1 cellular context compared by ENCODE assay signal in genomic region chr12:54386781-54387467, GRCh38.
TF ChIP-seq lines count a peak whose summit lies in the region.

No MANE protein-coding gene starts in this region.

TF ChIP-seq in K562, 482 proteins besides CTCF, POLR2A, EP300 and RAD21 (continued from another document and continues in another):
- TF ChIP-seq CREB5 (CRISPR knock-in tag; IDR thresholded peaks at IDR 0.05) (no peak), HMG20B (CRISPR knock-in tag; IDR thresholded peaks at IDR 0.05) (no peak), NEUROD1 (IDR thresholded peaks at IDR 0.05; ENCODE audit: borderline replicate concordance, low read depth, low read length, partially characterized antibody) (no peak), ZNF609 (CRISPR knock-in tag; IDR thresholded peaks at IDR 0.05; ENCODE audit: borderline replicate concordance) (no peak), HDGF (IDR thresholded peaks at IDR 0.05) (no peak), PYGO2 (tag; IDR thresholded peaks at IDR 0.05) (no peak), ZNF41 (CRISPR knock-in tag; conservative IDR thresholded peaks at IDR 0.05) (no peak), USF1 (CRISPR knock-in tag; IDR thresholded peaks at IDR 0.05) (no peak), SMAD4 (CRISPR knock-in tag; conservative IDR thresholded peaks at IDR 0.05) (peak; percentile 31; the same call in 1 of the 2 replicates), ZNF77 (CRISPR knock-in tag; IDR thresholded peaks at IDR 0.05) (no peak), KAT8 (IDR thresholded peaks at IDR 0.05; ENCODE audit: low read depth) (no peak), ADNP (tag; IDR thresholded peaks at IDR 0.05) (peak; percentile 77), ZNF165 (CRISPR knock-in tag; IDR thresholded peaks at IDR 0.05; ENCODE audit: borderline replicate concordance) (no peak), CREB3 (tag; conservative IDR thresholded peaks at IDR 0.05; ENCODE audit: low read depth) (no peak), ZNF644 (tag; IDR thresholded peaks at IDR 0.05; ENCODE audit: low read depth) (no peak), MED1 (CRISPR knock-in tag; IDR thresholded peaks at IDR 0.05; ENCODE audit: borderline replicate concordance) (no peak), GATA2 (CRISPR knock-in tag; IDR thresholded peaks at IDR 0.05) (0 out of 2 replicates have a peak, but pooled peaks have one; percentile 41), SUPT5H (IDR thresholded peaks at IDR 0.05) (no peak), KAT7 (CRISPR knock-in tag; IDR thresholded peaks at IDR 0.05; ENCODE audit: borderline replicate concordance) (no peak), ASH1L (IDR thresholded peaks at IDR 0.05; ENCODE audit: borderline replicate concordance, low read depth, partially characterized antibody) (no peak), ZSCAN29 (IDR thresholded peaks at IDR 0.05) (no peak), ZBTB34 (CRISPR knock-in tag; IDR thresholded peaks at IDR 0.05) (no peak), RHOXF2B (CRISPR knock-in tag; conservative IDR thresholded peaks at IDR 0.05) (no peak), ZNF507 (tag; conservative IDR thresholded peaks at IDR 0.05) (no peak), RFX7 (CRISPR knock-in tag; IDR thresholded peaks at IDR 0.05) (no peak), KDM4B (IDR thresholded peaks at IDR 0.05; ENCODE audit: borderline replicate concordance in 2 of 2, low read depth in 1 of 2) (no peak), CREM (IDR thresholded peaks at IDR 0.05; ENCODE audit: low read depth) (no peak), UBTF (IDR thresholded peaks at IDR 0.05; ENCODE audit: borderline replicate concordance in 1 of 2, low read depth in 2 of 2, low read length in 2 of 2) (no peak), HDAC1 (IDR thresholded peaks at IDR 0.05) (no peak), BCLAF1 (IDR thresholded peaks at IDR 0.05; ENCODE audit: borderline replicate concordance in 1 of 2, control insufficient read depth in 1 of 2, low read depth in 2 of 2, low read length in 1 of 2) (no peak), CTBP1 (IDR thresholded peaks at IDR 0.05; ENCODE audit: borderline replicate concordance) (peak; percentile 34; the same call in 1 of the 2 replicates), JUNB (CRISPR knock-in tag; conservative IDR thresholded peaks at IDR 0.05) (no peak), ZNF589 (CRISPR knock-in tag; IDR thresholded peaks at IDR 0.05; ENCODE audit: low read depth) (0 out of 2 replicates have a peak, but pooled peaks have one; percentile 33), RREB1 (CRISPR knock-in tag; IDR thresholded peaks at IDR 0.05) (no peak), DEAF1 (CRISPR knock-in tag; IDR thresholded peaks at IDR 0.05) (no peak), NCOR1 (IDR thresholded peaks at IDR 0.05) (peak; percentile 41), PHF8 (IDR thresholded peaks at IDR 0.05; ENCODE audit: borderline replicate concordance, low read length) (no peak), KHSRP (IDR thresholded peaks at IDR 0.05) (no peak), NFATC3 (IDR thresholded peaks at IDR 0.05) (no peak), HDAC2 (IDR thresholded peaks at IDR 0.05) (0 out of 2 replicates have a peak, but pooled peaks have one; percentile 14)
